In genomic region chr10:63145782-63146181, GRCh38 we compare ENCODE assay signal across 12 cellular contexts. TPM values are rescaled to one million over a fixed set of nuclear protein-coding genes. Genes with fewer than 3 reads are reported as not detected.
DNase-seq lines count a peak whose midpoint lies in the region; ATAC-seq and TF ChIP-seq lines count a peak whose summit lies in the region.
"Had no signal": no experiment of that assay in that cellular context is flagged by ENCODE, and none has a peak within 500 bp of the region (broad histone marks: within the 10 kb centered on the region; RNA-seq: fewer than 3 reads in every experiment).

No MANE protein-coding gene starts in this region.

- TF ChIP-seq POLR2A in vagina (IDR thresholded peaks at IDR 0.05) = no peak

- intact Hi-C loops in natural killer cell (cut with micrococcal nuclease) = no loop called here
- intact Hi-C loops in vagina (cut with DNase I) = no loop called here
- intact Hi-C loops in sciatic nerve (cut with DNase I) = no loop called here

- DNase-seq in natural killer cell (no peak), vagina (ENCODE audit: extremely low spot score in 2 of 2) (no peak), sciatic nerve (ENCODE audit: low spot score) (no peak), DMS114 treated with DMSO at 0.1 percent for 48 hours (lab: John Stamatoyannopoulos, UW; ENCODE audit: unreplicated experiment) (no peak), NCI-H2029 (lab: John Stamatoyannopoulos, UW) (no peak)
- no peak for DNase-seq in natural killer cell treated with Interleukin-12 subunit alpha and Interleukin-12 subunit beta and Interleukin-15 and Interleukin-18, amount 100 ng/mL, for 72 hours (ENCODE audit: low spot score)
- DNase-seq: colonic mucosa, mucosa of descending colon, stomach had no signal

- no peaks in the 10 kb centered on the region for H3K9me3 ChIP-seq in ectodermal cell (ENCODE audit: control insufficient read depth, low read length)
- no peaks in the 10 kb centered on the region for H3K9me3 ChIP-seq in vagina
- H3K9me3 ChIP-seq: colonic mucosa, mucosa of descending colon, stomach had no signal

- H3K36me3 ChIP-seq in ectodermal cell (ENCODE audit: control insufficient read depth, insufficient read depth, low read length) (no peaks in the 10 kb centered on the region), vagina (peaks cover 0 to 6% of the 10 kb centered on the region in 2 donors)
- H3K36me3 ChIP-seq: colonic mucosa had no signal

- H3K4me3 Mint-ChIP-seq in natural killer cell = no peak overlapping the region
- no peak overlapping the region for H3K4me3 Mint-ChIP-seq in natural killer cell treated with Interleukin-12 subunit alpha and Interleukin-12 subunit beta and Interleukin-15 and Interleukin-18, amount 100 ng/mL, for 72 hours

- H3K9me3 Mint-ChIP-seq in natural killer cell = no peaks in the 10 kb centered on the region
- H3K9me3 Mint-ChIP-seq in natural killer cell treated with Interleukin-12 subunit alpha and Interleukin-12 subunit beta and Interleukin-15 and Interleukin-18, amount 100 ng/mL, for 72 hours = no peaks in the 10 kb centered on the region

- H3K27me3 Mint-ChIP-seq in natural killer cell (ENCODE audit: low read depth in 2 of 2) = no peaks in the 10 kb centered on the region
- no peaks in the 10 kb centered on the region for H3K27me3 Mint-ChIP-seq in natural killer cell treated with Interleukin-12 subunit alpha and Interleukin-12 subunit beta and Interleukin-15 and Interleukin-18, amount 100 ng/mL, for 72 hours

- peaks cover under 1% of the 10 kb centered on the region for H3K36me3 Mint-ChIP-seq in natural killer cell
- peaks cover 18% of the 10 kb centered on the region for H3K36me3 Mint-ChIP-seq in natural killer cell treated with Interleukin-12 subunit alpha and Interleukin-12 subunit beta and Interleukin-15 and Interleukin-18, amount 100 ng/mL, for 72 hours

- TF ChIP-seq CTCF in natural killer cell (IDR thresholded peaks at IDR 0.05) (no peak), vagina (IDR thresholded peaks at IDR 0.05) (no peak)

- H3K27ac Mint-ChIP-seq in natural killer cell = peak overlapping the region; percentile 36 to 56
- peak overlapping the region in 1 of 2 donors; percentile 47 for H3K27ac Mint-ChIP-seq in natural killer cell treated with Interleukin-12 subunit alpha and Interleukin-12 subunit beta and Interleukin-15 and Interleukin-18, amount 100 ng/mL, for 72 hours

- peak in 2 of 3 donors; percentile 47 to 52 for ATAC-seq in natural killer cell
- no peak for ATAC-seq in natural killer cell treated with Interleukin-12 subunit alpha and Interleukin-12 subunit beta and Interleukin-15 and Interleukin-18, amount 100 ng/mL, for 72 hours
- peak; percentile 79 for ATAC-seq in HG03432 (IDR thresholded peaks at IDR 0.05; ENCODE audit: unreplicated experiment)
- ATAC-seq in sciatic nerve = no peak
- ATAC-seq: mucosa of descending colon, Panc1 had no signal

- no peak overlapping the region for H3K4me3 ChIP-seq in ectodermal cell (ENCODE audit: insufficient read depth, low read depth, low read length)
- H3K4me3 ChIP-seq in vagina = no peak overlapping the region
- H3K4me3 ChIP-seq: colonic mucosa, mucosa of descending colon, stomach had no signal

- H3K4me1 ChIP-seq in ectodermal cell (ENCODE audit: control insufficient read depth, insufficient read depth, low read length) (no peaks in the 10 kb centered on the region), vagina (peaks cover 31% of the 10 kb centered on the region)
- H3K4me1 ChIP-seq: colonic mucosa had no signal

- peaks cover 38 to 59% of the 10 kb centered on the region in 2 donors for H3K4me1 Mint-ChIP-seq in natural killer cell
- H3K4me1 Mint-ChIP-seq in natural killer cell treated with Interleukin-12 subunit alpha and Interleukin-12 subunit beta and Interleukin-15 and Interleukin-18, amount 100 ng/mL, for 72 hours (ENCODE audit: low read depth in 2 of 2) = peaks cover 29 to 31% of the 10 kb centered on the region in 2 donors

- H3K27me3 ChIP-seq in ectodermal cell (ENCODE audit: control insufficient read depth, insufficient read depth, low read length, poor library complexity, severe bottlenecking) (no peaks in the 10 kb centered on the region), vagina (no peaks in the 10 kb centered on the region)
- H3K27me3 ChIP-seq: colonic mucosa, stomach had no signal

- H3K27ac ChIP-seq in ectodermal cell (ENCODE audit: insufficient read depth, low read depth, low read length, poor library complexity, severe bottlenecking) = peak overlapping the region; percentile 16
- peak overlapping the region; percentile 5 for H3K27ac ChIP-seq in vagina
- H3K27ac ChIP-seq: colonic mucosa, stomach had no signal

RNA-seq across cellular contexts. Expression of gene NRBF2, which starts 12.7 kb away (rescaled TPM):
- total RNA-seq in natural killer cell (10 to 100 TPM; 17.7 to 21.3 (median 18.2) TPM), vagina (16.5 TPM), sciatic nerve (16.0 TPM)
- total RNA-seq in natural killer cell treated with Interleukin-12 subunit alpha and Interleukin-12 subunit beta and Interleukin-15 and Interleukin-18, amount 100 ng/mL, for 72 hours = 10 to 100 TPM; 20.7 to 32.8 TPM
- polyA plus RNA-seq in ectodermal cell (2013, experiment 1 of 4) = 30.2 TPM
- polyA plus RNA-seq in ectodermal cell (2013, experiment 2 of 4) = 31.6 TPM
- polyA plus RNA-seq in ectodermal cell (2013, experiment 3 of 4) = 32.2 TPM
- polyA plus RNA-seq in ectodermal cell (2013, experiment 4 of 4) = 34.4 TPM

Comparison
In these comparisons a context has a peak if more than half of its experiments do, and no peak if none do; other contexts are left out.
1. ATAC-seq: peak in natural killer cell (2 of 3) and HG03432 (single experiment); none in natural killer cell treated with Interleukin-12 subunit alpha and Interleukin-12 subunit beta and Interleukin-15 and Interleukin-18, amount 100 ng/mL, for 72 hours (0 of 2) and sciatic nerve (single experiment).